ENCODE assay signal across 39 cellular contexts in the genomic region with DNA sequence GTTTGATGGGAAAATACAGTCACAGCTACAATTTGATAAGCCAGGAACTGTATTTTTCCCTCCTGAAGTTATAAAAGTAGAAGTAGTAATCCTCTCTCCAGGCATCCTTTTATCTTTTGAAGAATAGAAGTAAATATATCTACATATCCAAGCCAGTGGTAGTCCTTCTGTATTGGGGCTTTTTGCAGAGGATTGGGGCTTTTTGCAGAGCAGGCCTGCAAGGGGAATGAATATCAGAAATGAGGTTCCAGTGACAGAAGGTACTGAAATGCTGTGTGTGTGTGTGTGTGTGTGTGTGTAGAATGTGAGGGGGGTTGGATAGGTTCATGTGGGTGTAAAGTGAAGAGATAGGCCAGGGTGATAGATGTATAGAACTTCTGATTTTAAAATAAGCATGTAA.
"Had no signal": no experiment of that assay in that cellular context is flagged by ENCODE, and none has a peak within 500 bp of the region (broad histone marks: within the 10 kb centered on the region; RNA-seq: fewer than 3 reads in every experiment).

No MANE protein-coding gene starts in this region.

- H3K36me3 ChIP-seq: adrenal gland, ascending aorta, brain microvascular endothelial cell, breast epithelium, cardiac muscle cell had no signal

- H3K4me1 ChIP-seq: adrenal gland, ascending aorta, breast epithelium had no signal

- H3K9me3 Mint-ChIP-seq: activated naive CD4-positive, alpha-beta T cell treated with anti-CD3 and anti-CD28 coated beads for 36 hours; activated naive CD4-positive, alpha-beta T cell treated with anti-CD3 and anti-CD28 coated beads, Interleukin-2, amount 10 ng/mL, durations not matched to agents 7 days and 5 days; activated naive CD4-positive, alpha-beta T cell treated with anti-CD3 and anti-CD28 coated beads, Interleukin-2, amount 50 U/mL, for 24 hours; activated naive CD4-positive, alpha-beta T cell treated with anti-CD3 and anti-CD28 coated beads, Interleukin-2, amount 50 U/mL, for 72 hours; activated naive CD8-positive, alpha-beta T cell treated with anti-CD3 and anti-CD28 coated beads for 36 hours; activated naive CD8-positive, alpha-beta T cell treated with anti-CD3 and anti-CD28 coated beads, Interleukin-2, amount 50 U/mL, for 24 hours; activated T-cell treated with anti-CD3 and anti-CD28 coated beads, Interleukin-2, amount 50 U/mL, for 24 hours; activated T-cell treated with anti-CD3 and anti-CD28 coated beads, Interleukin-2, amount 50 U/mL, for 4 hours; activated T-cell treated with anti-CD3 and anti-CD28 coated beads, Interleukin-2, amount 50 U/mL, for 72 hours; activated T-helper 1 cell treated with anti-CD3 and anti-CD28 coated beads, Interleukin-12 subunit alpha, Interleukin-12 subunit beta, Interleukin-2, Interleukin-4 antibody, amounts not matched to agents 30 ng/mL and 10 ng/mL and 1 ng/mL, durations not matched to agents 14 hours and 24 hours and 36 hours; activated T-helper 17 cell treated with anti-CD3 and anti-CD28 coated beads, Interleukin-2, amount 50 U/mL, for 72 hours; activated T-helper 2 cell treated with anti-CD3 and anti-CD28 coated beads, Interferon-gamma antibody, Interleukin-2, Interleukin-4, amounts not matched to agents 10 μg/mL and 5 μg/mL and 100 μg/mL, durations not matched to agents 14 hours and 24 hours and 36 hours; brain; central memory CD8-positive, alpha-beta T cell had no signal

- H3K27ac Mint-ChIP-seq: activated naive CD4-positive, alpha-beta T cell treated with anti-CD3 and anti-CD28 coated beads for 36 hours; activated naive CD4-positive, alpha-beta T cell treated with anti-CD3 and anti-CD28 coated beads, Interleukin-2, amount 10 ng/mL, durations not matched to agents 7 days and 5 days; activated naive CD4-positive, alpha-beta T cell treated with anti-CD3 and anti-CD28 coated beads, Interleukin-2, amount 50 U/mL, for 24 hours; activated naive CD4-positive, alpha-beta T cell treated with anti-CD3 and anti-CD28 coated beads, Interleukin-2, amount 50 U/mL, for 72 hours; activated naive CD8-positive, alpha-beta T cell; activated naive CD8-positive, alpha-beta T cell treated with anti-CD3 and anti-CD28 coated beads for 36 hours; activated naive CD8-positive, alpha-beta T cell treated with anti-CD3 and anti-CD28 coated beads, Interleukin-2, amount 10 ng/mL, durations not matched to agents 7 days and 5 days; activated naive CD8-positive, alpha-beta T cell treated with anti-CD3 and anti-CD28 coated beads, Interleukin-2, amount 50 U/mL, for 24 hours; activated T-cell treated with anti-CD3 and anti-CD28 coated beads, Interleukin-2, amount 50 U/mL, for 24 hours; activated T-cell treated with anti-CD3 and anti-CD28 coated beads, Interleukin-2, amount 50 U/mL, for 72 hours; activated T-helper 1 cell treated with anti-CD3 and anti-CD28 coated beads, Interleukin-12 subunit alpha, Interleukin-12 subunit beta, Interleukin-2, Interleukin-4 antibody, amounts not matched to agents 30 ng/mL and 10 ng/mL and 1 ng/mL, durations not matched to agents 14 hours and 24 hours and 36 hours; activated T-helper 17 cell treated with anti-CD3 and anti-CD28 coated beads, Interleukin-2, amount 50 U/mL, for 72 hours; activated T-helper 2 cell treated with anti-CD3 and anti-CD28 coated beads, Interferon-gamma antibody, Interleukin-2, Interleukin-4, amounts not matched to agents 10 μg/mL and 5 μg/mL and 100 μg/mL, durations not matched to agents 14 hours and 24 hours and 36 hours; brain had no signal

- H3K36me3 Mint-ChIP-seq: activated naive CD4-positive, alpha-beta T cell treated with anti-CD3 and anti-CD28 coated beads, Interleukin-2, amount 10 ng/mL, durations not matched to agents 7 days and 5 days; activated naive CD4-positive, alpha-beta T cell treated with anti-CD3 and anti-CD28 coated beads, Interleukin-2, amount 50 U/mL, for 72 hours; brain had no signal

- H3K27me3 ChIP-seq: adrenal gland, ascending aorta, body of pancreas, brain microvascular endothelial cell, breast epithelium, cardiac muscle cell had no signal

- H3K4me1 Mint-ChIP-seq: activated naive CD4-positive, alpha-beta T cell treated with anti-CD3 and anti-CD28 coated beads, Interleukin-2, amount 10 ng/mL, durations not matched to agents 7 days and 5 days; activated naive CD4-positive, alpha-beta T cell treated with anti-CD3 and anti-CD28 coated beads, Interleukin-2, amount 50 U/mL, for 24 hours; activated naive CD8-positive, alpha-beta T cell treated with anti-CD3 and anti-CD28 coated beads, Interleukin-2, amount 10 ng/mL, durations not matched to agents 7 days and 5 days; activated naive CD8-positive, alpha-beta T cell treated with anti-CD3 and anti-CD28 coated beads, Interleukin-2, amount 50 U/mL, for 24 hours; brain; central memory CD8-positive, alpha-beta T cell had no signal

- H3K27me3 Mint-ChIP-seq: activated naive CD4-positive, alpha-beta T cell treated with anti-CD3 and anti-CD28 coated beads, Interleukin-2, amount 10 ng/mL, durations not matched to agents 7 days and 5 days; activated naive CD4-positive, alpha-beta T cell treated with anti-CD3 and anti-CD28 coated beads, Interleukin-2, amount 50 U/mL, for 24 hours; activated naive CD8-positive, alpha-beta T cell; activated naive CD8-positive, alpha-beta T cell treated with anti-CD3 and anti-CD28 coated beads for 36 hours; activated naive CD8-positive, alpha-beta T cell treated with anti-CD3 and anti-CD28 coated beads, Interleukin-2, amount 10 ng/mL, durations not matched to agents 7 days and 5 days; activated naive CD8-positive, alpha-beta T cell treated with anti-CD3 and anti-CD28 coated beads, Interleukin-2, amount 50 U/mL, for 24 hours; activated T-cell treated with anti-CD3 and anti-CD28 coated beads, Interleukin-2, amount 50 U/mL, for 24 hours; activated T-helper 17 cell treated with anti-CD3 and anti-CD28 coated beads, Interleukin-2, amount 50 U/mL, for 72 hours; brain; central memory CD8-positive, alpha-beta T cell had no signal

- H3K4me3 ChIP-seq: adrenal gland, ascending aorta, body of pancreas, breast epithelium, cardiac muscle cell had no signal

- DNase-seq: activated effector memory CD4-positive, alpha-beta T cell treated with anti-CD3 and anti-CD28 coated beads, Interleukin-2, amount 50 U/mL, for 16 hours; activated effector memory CD4-positive, alpha-beta T cell treated with Interleukin-2 at 50 U/mL for 16 hours; activated gamma-delta T cell; activated gamma-delta T cell treated with Interleukin-2 at 50 U/mL for 16 hours; activated naive CD4-positive, alpha-beta T cell; activated naive CD4-positive, alpha-beta T cell treated with anti-CD3 and anti-CD28 coated beads for 36 hours; activated naive CD4-positive, alpha-beta T cell treated with anti-CD3 and anti-CD28 coated beads, Interleukin-2, amount 10 ng/mL, durations not matched to agents 7 days and 5 days; activated naive CD4-positive, alpha-beta T cell treated with anti-CD3 and anti-CD28 coated beads, Interleukin-2, amount 50 U/mL, for 16 hours; activated naive CD4-positive, alpha-beta T cell treated with Interleukin-2 at 50 U/mL for 16 hours; activated naive CD8-positive, alpha-beta T cell treated with anti-CD3 and anti-CD28 coated beads for 36 hours; activated naive CD8-positive, alpha-beta T cell treated with anti-CD3 and anti-CD28 coated beads, Interleukin-2, amount 10 ng/mL, durations not matched to agents 7 days and 5 days; activated naive CD8-positive, alpha-beta T cell treated with anti-CD3 and anti-CD28 coated beads, Interleukin-2, amount 50 U/mL, for 24 hours; activated T-cell treated with anti-CD3 and anti-CD28 coated beads, Interleukin-2, amount 50 U/mL, for 24 hours; activated T-cell treated with anti-CD3 and anti-CD28 coated beads, Interleukin-2, amount 50 U/mL, for 4 hours; activated T-cell treated with anti-CD3 and anti-CD28 coated beads, Interleukin-2, amount 50 U/mL, for 48 hours; activated T-cell treated with anti-CD3 and anti-CD28 coated beads, Interleukin-2, amount 50 U/mL, for 72 hours; adrenal gland; amniotic stem cell; amygdala; anterior cingulate cortex; aorta; body of pancreas; brain microvascular endothelial cell; caudate nucleus; central memory CD4-positive, alpha-beta T cell; cerebellar nuclear complex had no signal

- H3K27ac ChIP-seq: adrenal gland, ascending aorta, body of pancreas, brain microvascular endothelial cell, breast epithelium, cardiac muscle cell had no signal

- ATAC-seq: activated naive CD4-positive, alpha-beta T cell treated with anti-CD3 and anti-CD28 coated beads, Interleukin-2, amount 50 U/mL, for 72 hours; activated naive CD8-positive, alpha-beta T cell treated with anti-CD3 and anti-CD28 coated beads, Interleukin-2, amount 50 U/mL, for 24 hours; activated T-cell treated with anti-CD3 and anti-CD28 coated beads, Interleukin-2, amount 50 U/mL, for 4 hours; activated T-cell treated with anti-CD3 and anti-CD28 coated beads, Interleukin-2, amount 50 U/mL, for 72 hours; activated T-helper 17 cell treated with anti-CD3 and anti-CD28 coated beads, Interleukin-2, amount 50 U/mL, for 72 hours; body of pancreas had no signal

- FAIRE-seq: astrocyte, bronchial epithelial cell had no signal

- H3K4me3 Mint-ChIP-seq: activated naive CD4-positive, alpha-beta T cell treated with anti-CD3 and anti-CD28 coated beads for 36 hours; activated naive CD4-positive, alpha-beta T cell treated with anti-CD3 and anti-CD28 coated beads, Interleukin-2, amount 10 ng/mL, durations not matched to agents 7 days and 5 days; activated naive CD4-positive, alpha-beta T cell treated with anti-CD3 and anti-CD28 coated beads, Interleukin-2, amount 50 U/mL, for 24 hours; activated naive CD8-positive, alpha-beta T cell; activated naive CD8-positive, alpha-beta T cell treated with anti-CD3 and anti-CD28 coated beads for 36 hours; activated naive CD8-positive, alpha-beta T cell treated with anti-CD3 and anti-CD28 coated beads, Interleukin-2, amount 10 ng/mL, durations not matched to agents 7 days and 5 days; activated naive CD8-positive, alpha-beta T cell treated with anti-CD3 and anti-CD28 coated beads, Interleukin-2, amount 50 U/mL, for 24 hours; activated T-cell treated with anti-CD3 and anti-CD28 coated beads, Interleukin-2, amount 50 U/mL, for 24 hours; activated T-cell treated with anti-CD3 and anti-CD28 coated beads, Interleukin-2, amount 50 U/mL, for 4 hours; activated T-cell treated with anti-CD3 and anti-CD28 coated beads, Interleukin-2, amount 50 U/mL, for 72 hours; activated T-helper 1 cell treated with anti-CD3 and anti-CD28 coated beads, Interleukin-12 subunit alpha, Interleukin-12 subunit beta, Interleukin-2, Interleukin-4 antibody, amounts not matched to agents 30 ng/mL and 10 ng/mL and 1 ng/mL, durations not matched to agents 14 hours and 24 hours and 36 hours; activated T-helper 17 cell treated with anti-CD3 and anti-CD28 coated beads, Interleukin-2, amount 50 U/mL, for 72 hours; brain; central memory CD8-positive, alpha-beta T cell had no signal

- H3K9me3 ChIP-seq: adrenal gland, ascending aorta, body of pancreas, breast epithelium had no signal
